In genomic region chr9:107638922-107639321, GRCh38 we compare ENCODE assay signal across 8 cellular contexts.
DNase-seq lines count a peak whose midpoint lies in the region; ATAC-seq and TF ChIP-seq lines count a peak whose summit lies in the region.

No MANE protein-coding gene starts in this region.

- H3K4me1 ChIP-seq in Caco-2: peaks cover 16% of the 10 kb centered on the region

- H3K36me3 Mint-ChIP-seq in Caco-2 (ENCODE audit: insufficient read depth, unreplicated experiment) (no peaks in the 10 kb centered on the region), osteocyte (ENCODE audit: unreplicated experiment) (no peaks in the 10 kb centered on the region)
- H3K36me3 Mint-ChIP-seq in activated CD8-positive, alpha-beta memory T cell treated with anti-CD3 and anti-CD28 coated beads, Interleukin-2, amount 10 ng/mL, durations not matched to agents 7 days and 5 days: no peaks in the 10 kb centered on the region

- peak overlapping the region; percentile 62 for H3K4me3 Mint-ChIP-seq in Caco-2 (ENCODE audit: unreplicated experiment)
- peak overlapping the region; percentile 88 for H3K4me3 Mint-ChIP-seq in osteocyte (ENCODE audit: unreplicated experiment)
- H3K4me3 Mint-ChIP-seq in activated CD8-positive, alpha-beta memory T cell treated with anti-CD3 and anti-CD28 coated beads, Interleukin-2, amount 10 ng/mL, durations not matched to agents 7 days and 5 days: no peak overlapping the region

- ATAC-seq in esophagus mucosa: peak; percentile 34
- no peak for ATAC-seq in HG02623 (IDR thresholded peaks at IDR 0.05; ENCODE audit: unreplicated experiment)
- ATAC-seq in GM18870 (IDR thresholded peaks at IDR 0.05; ENCODE audit: unreplicated experiment): no peak
- ATAC-seq in activated CD8-positive, alpha-beta memory T cell treated with anti-CD3 and anti-CD28 coated beads, Interleukin-2, amount 10 ng/mL, durations not matched to agents 7 days and 5 days: no peak

- no TSS peak for BruUV-seq in Caco-2 (replicated peaks; lab: Mats Ljungman, UMichigan)

- peaks cover 22% of the 10 kb centered on the region for H3K4me1 Mint-ChIP-seq in Caco-2 (ENCODE audit: low read depth, unreplicated experiment)
- peaks cover 41% of the 10 kb centered on the region for H3K4me1 Mint-ChIP-seq in osteocyte (ENCODE audit: unreplicated experiment)
- peaks cover 4% of the 10 kb centered on the region for H3K4me1 Mint-ChIP-seq in activated CD8-positive, alpha-beta memory T cell treated with anti-CD3 and anti-CD28 coated beads, Interleukin-2, amount 10 ng/mL, durations not matched to agents 7 days and 5 days

- intact Hi-C loops in Caco-2 (cut with micrococcal nuclease; ENCODE audit: unreplicated experiment): loop anchor here (1.0 to 2.0 kb wide), 5 partner anchors 26 to 634 kb away; no protein-coding TSS in a partner anchor

- TF ChIP-seq CTCF in Caco-2 (IDR thresholded peaks at IDR 0.05; ENCODE audit: insufficient read depth in 1 of 2, low read depth in 1 of 2, low read length in 1 of 2, severe bottlenecking in 1 of 2, unreplicated experiment in 1 of 2) (no peak), osteocyte (IDR thresholded peaks at IDR 0.05) (no peak)

- peak; percentile 75 to 79 for DNase-seq in Caco-2
- peak; percentile 94 for DNase-seq in NCI-H69 (lab: John Stamatoyannopoulos, UW)
- no peak for DNase-seq in osteocyte (ENCODE audit: extremely low spot score, unreplicated experiment)
- no peak for DNase-seq in RKO (ENCODE audit: low spot score)
- no peak for DNase-seq in activated CD8-positive, alpha-beta memory T cell treated with anti-CD3 and anti-CD28 coated beads, Interleukin-2, amount 10 ng/mL, durations not matched to agents 7 days and 5 days

- CTCF ChIA-PET in Caco-2 (lab: Charles Lee): interaction anchor here (0.6 to 1.1 kb wide), 4 partner anchors 16 to 709 kb away, joined by 3 to 4 read pairs (median 3); no protein-coding TSS in a partner anchor
- CTCF ChIA-PET in activated CD8-positive, alpha-beta memory T cell treated with anti-CD3 and anti-CD28 coated beads, Interleukin-2, amount 10 ng/mL, durations not matched to agents 7 days and 5 days (lab: Charles Lee): no interaction called here

- H3K27me3 ChIP-seq in Caco-2 (replicated peaks; ENCODE audit: control insufficient read depth, insufficient read depth, low read length): no peaks in the 10 kb centered on the region

- H3K36me3 ChIP-seq in Caco-2 (ENCODE audit: control insufficient read depth, insufficient read depth, low read length): no peaks in the 10 kb centered on the region

- POLR2A ChIA-PET in Caco-2 (lab: Charles Lee): no interaction called here

- no peaks in the 10 kb centered on the region for H3K9me3 ChIP-seq in Caco-2

- H3K9me3 Mint-ChIP-seq in Caco-2 (ENCODE audit: unreplicated experiment): no peaks in the 10 kb centered on the region
- no peaks in the 10 kb centered on the region for H3K9me3 Mint-ChIP-seq in osteocyte (ENCODE audit: unreplicated experiment)
- H3K9me3 Mint-ChIP-seq in activated CD8-positive, alpha-beta memory T cell treated with anti-CD3 and anti-CD28 coated beads, Interleukin-2, amount 10 ng/mL, durations not matched to agents 7 days and 5 days (ENCODE audit: low read depth): peaks cover 3% of the 10 kb centered on the region

- peak overlapping the region; percentile 48 for H3K27ac Mint-ChIP-seq in Caco-2 (ENCODE audit: unreplicated experiment)
- H3K27ac Mint-ChIP-seq in osteocyte (ENCODE audit: unreplicated experiment): peak overlapping the region; percentile 100
- H3K27ac Mint-ChIP-seq in activated CD8-positive, alpha-beta memory T cell treated with anti-CD3 and anti-CD28 coated beads, Interleukin-2, amount 10 ng/mL, durations not matched to agents 7 days and 5 days: no peak overlapping the region

- no peak overlapping the region for H3K4me3 ChIP-seq in Caco-2 (ENCODE audit: low read depth, low read length)

- H3K27me3 Mint-ChIP-seq in Caco-2 (ENCODE audit: insufficient read depth, unreplicated experiment) (no peaks in the 10 kb centered on the region), osteocyte (ENCODE audit: unreplicated experiment) (no peaks in the 10 kb centered on the region)
- H3K27me3 Mint-ChIP-seq in activated CD8-positive, alpha-beta memory T cell treated with anti-CD3 and anti-CD28 coated beads, Interleukin-2, amount 10 ng/mL, durations not matched to agents 7 days and 5 days: peaks cover 35% of the 10 kb centered on the region

Comparison
In these comparisons a context has a peak if more than half of its experiments do, and no peak if none do; other contexts are left out.
1. DNase-seq: peak in Caco-2 (2 of 2) and NCI-H69 (single experiment); none in osteocyte (single experiment), RKO (single experiment) and activated CD8-positive, alpha-beta memory T cell treated with anti-CD3 and anti-CD28 coated beads, Interleukin-2, amount 10 ng/mL, durations not matched to agents 7 days and 5 days (single experiment).